21 cellular contexts compared by ENCODE assay signal in the genomic region with DNA sequence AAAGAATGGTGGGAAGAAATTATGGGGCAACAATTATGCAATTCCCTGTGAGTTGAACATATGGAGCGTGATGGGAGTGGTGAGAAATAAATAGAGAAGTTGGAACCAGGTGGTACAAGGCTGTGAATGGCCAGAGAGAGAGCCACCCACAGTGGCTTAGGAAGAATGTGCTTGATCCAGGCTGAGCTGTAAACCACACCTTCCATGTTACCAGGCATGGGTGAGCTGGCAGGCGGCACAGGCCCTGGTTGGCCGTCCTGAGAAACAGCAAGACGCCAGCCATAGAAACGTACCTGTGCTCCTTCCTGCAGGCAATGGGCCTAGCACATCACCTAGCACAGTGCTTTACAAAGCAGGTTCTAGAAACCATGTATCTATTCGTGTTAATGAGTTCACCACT.
DNase-seq lines count a peak whose midpoint lies in the region; ATAC-seq, FAIRE-seq and TF ChIP-seq lines count a peak whose summit lies in the region.
"Had no signal": no experiment of that assay in that cellular context is flagged by ENCODE, and none has a peak within 500 bp of the region (broad histone marks: within the 10 kb centered on the region; RNA-seq: fewer than 3 reads in every experiment).

No MANE protein-coding gene starts in this region.

- H3K27ac ChIP-seq in right lobe of liver (peak overlapping the region in 2 of 3 donors; percentile 66 to 88), HepG2 (ENCODE audit: extremely low read length, insufficient read depth, low read length) (no peak overlapping the region), pancreas (peak overlapping the region; percentile 82 to 93 (median 86))
- H3K27ac ChIP-seq: C4-2B, SJCRH30 had no signal

- POLR2A ChIA-PET in HepG2 (lab: Yijun Ruan, JAX), result interaction anchor here (0.6 to 1.1 kb wide), 2 partner anchors 73 to 99 kb away, joined by 3 to 4 read pairs; no protein-coding TSS in a partner anchor

- H3K9me3 ChIP-seq in right lobe of liver, result no peaks in the 10 kb centered on the region
- no peaks in the 10 kb centered on the region for H3K9me3 ChIP-seq in HepG2 (ENCODE audit: low read length)
- H3K9me3 ChIP-seq in pancreas, result no peaks in the 10 kb centered on the region
- H3K9me3 ChIP-seq: SJCRH30 had no signal

- no peak overlapping the region for H3K4me2 ChIP-seq in HepG2 (ENCODE audit: low read depth, low read length)

- in situ Hi-C loops in HepG2 (cut with HindIII; ENCODE audit: extremely low pct_ligation_motif_present, low pct_unique_long_range_greater_than_20kb), result loop anchor here (5.0 kb wide), 1 partner anchor 71 kb away; no protein-coding TSS in a partner anchor

- H3K79me2 ChIP-seq in HepG2 (ENCODE audit: insufficient read depth, low read length), result no peaks in the 10 kb centered on the region

- H3K4me1 ChIP-seq in right lobe of liver, result peaks cover 0 to 72% (median 24%) of the 10 kb centered on the region in 4 donors
- peaks cover 37% of the 10 kb centered on the region for H3K4me1 ChIP-seq in HepG2 (ENCODE audit: insufficient read depth, low read length)
- H3K4me1 ChIP-seq in pancreas, result peaks cover 43 to 50% (median 49%) of the 10 kb centered on the region in 3 donors

- no peak overlapping the region for H3K9ac ChIP-seq in HepG2 (ENCODE audit: insufficient read depth, low read depth, low read length)

- 85% methylated on average over 4 of the region's 6 CpGs for WGBS in right lobe of liver (ENCODE audit: insufficient coverage, low coverage, low lambda C conversion rate, missing lambda C conversion rate)
- WGBS in HepG2 (ENCODE audit: low lambda C conversion rate), result 92% methylated on average over 6 of the region's 6 CpGs
- WGBS in pancreas, 2 donors, result 46 to 49% methylated on average over 6 of the region's 6 CpGs

- BruUV-seq in HepG2 (replicated peaks; lab: Mats Ljungman, UMichigan), result no TSS peak

- no peak for ATAC-seq in right lobe of liver
- no peak for ATAC-seq in HepG2
- ATAC-seq in pancreas, result peak; percentile 59 to 73 (median 62)
- ATAC-seq in GM18517 (IDR thresholded peaks at IDR 0.05; ENCODE audit: unreplicated experiment), result no peak
- no peak for ATAC-seq in HG02588 (IDR thresholded peaks at IDR 0.05; ENCODE audit: unreplicated experiment)
- no peak for ATAC-seq in left lobe of liver
- ATAC-seq: Panc1 had no signal

- no peak overlapping the region for H3K4me3 ChIP-seq in right lobe of liver
- H3K4me3 ChIP-seq in HepG2 (replicated peaks in 1 of 3; ENCODE audit: insufficient read depth in 1 of 3, low read depth in 2 of 3, low read length in 3 of 3), result no peak overlapping the region
- H3K4me3 ChIP-seq in pancreas, result no peak overlapping the region
- H3K4me3 ChIP-seq: SJCRH30 had no signal

- no peak overlapping the region for H2AFZ ChIP-seq in HepG2 (ENCODE audit: low read length)

- TF ChIP-seq CTCF in right lobe of liver (IDR thresholded peaks at IDR 0.05), result no peak
- TF ChIP-seq CTCF in HepG2 (CRISPR knock-in tag; IDR thresholded peaks at IDR 0.05), result no peak
- no peak for TF ChIP-seq CTCF in pancreas (IDR thresholded peaks at IDR 0.05)

- DNase-seq in right lobe of liver, result no peak
- no peak for DNase-seq in HepG2 (ENCODE audit: low spot score)
- peak; percentile 22 for DNase-seq in cerebellum (ENCODE audit: low spot score)
- peak; percentile 72 to 89 (median 86) for DNase-seq in pancreas
- DNase-seq in left lobe of liver (ENCODE audit: low spot score), result no peak
- DNase-seq: CD8-positive, alpha-beta memory T cell; EL; MM.1S; NCI-H1048; NCI-H1417 treated with DMSO at 0.1 percent for 48 hours; NCI-H187; NCI-H446 treated with DMSO at 0.1 percent for 48 hours; NCI-H526 treated with DMSO at 0.1 percent for 48 hours; NK-92 treated with Interleukin-12 subunit alpha and Interleukin-12 subunit beta, amount 100 ng/mL, for 24 hours; SJCRH30 had no signal

- TF ChIP-seq RAD21 in HepG2 (CRISPR knock-in tag; IDR thresholded peaks at IDR 0.05), result no peak

- no peaks in the 10 kb centered on the region for H4K20me1 ChIP-seq in HepG2 (ENCODE audit: insufficient read depth, low read length)

- no peak for FAIRE-seq in HepG2 (lab: Jason Lieb, UNC)
- no peak for FAIRE-seq in pancreas (lab: Jason Lieb, UNC)
- FAIRE-seq: A204.1, H54 had no signal

- TF ChIP-seq EP300 in HepG2 (IDR thresholded peaks at IDR 0.05; ENCODE audit: low read depth in 2 of 2, low read length in 2 of 2), result no peak
- no peak for TF ChIP-seq EP300 in HepG2 (CRISPR knock-in tag; IDR thresholded peaks at IDR 0.05; ENCODE audit: borderline replicate concordance)

- CTCF ChIA-PET in HepG2 (lab: Yijun Ruan, JAX; ENCODE audit: low intra/inter-chr PET ratio, low total read pairs), result no interaction called here

- H3K27me3 ChIP-seq in right lobe of liver (no peaks in the 10 kb centered on the region), HepG2 (ENCODE audit: control insufficient read depth in 1 of 2, insufficient read depth in 2 of 2, low read length in 2 of 2) (no peaks in the 10 kb centered on the region), pancreas (no peaks in the 10 kb centered on the region)
- H3K27me3 ChIP-seq: SJCRH30 had no signal

- intact Hi-C loops in right lobe of liver (cut with DNase I) (no loop called here), HepG2 (cut with micrococcal nuclease; ENCODE audit: unreplicated experiment) (no loop called here), pancreas (cut with DNase I) (loop anchor here in 1 of 3 donors (5.0 kb wide), 1 partner anchor 71 kb away; no protein-coding TSS in a partner anchor)

- H3K36me3 ChIP-seq in right lobe of liver (peaks cover 0 to 4% (median under 1%) of the 10 kb centered on the region in 4 donors), HepG2 (replicated peaks in 1 of 2; ENCODE audit: control insufficient read depth in 1 of 2, insufficient read depth in 2 of 2, low read length in 2 of 2) (peaks cover 1 to 4% of the 10 kb centered on the region in 2 experiments; a peak in 2 of 5 replicates), pancreas (peaks cover 0 to 6% (median 0%) of the 10 kb centered on the region in 3 donors)
- H3K36me3 ChIP-seq: SJCRH30 had no signal

- no peak for TF ChIP-seq POLR2A in right lobe of liver (IDR thresholded peaks at IDR 0.05)
- TF ChIP-seq POLR2A in HepG2 (IDR thresholded peaks at IDR 0.05; ENCODE audit: insufficient read depth in 1 of 2, low read depth in 2 of 2, low read length in 2 of 2), result no peak

TF ChIP-seq in HepG2, 621 proteins besides CTCF, POLR2A, EP300 and RAD21:
- TF ChIP-seq ZNF333 (CRISPR knock-in tag; IDR thresholded peaks at IDR 0.05; ENCODE audit: borderline replicate concordance) (no peak), ZNF430 (CRISPR knock-in tag; IDR thresholded peaks at IDR 0.05) (no peak), MTF1 (CRISPR knock-in tag; IDR thresholded peaks at IDR 0.05) (no peak), THAP11 (CRISPR knock-in tag; IDR thresholded peaks at IDR 0.05) (no peak), PPARG (CRISPR knock-in tag; conservative IDR thresholded peaks at IDR 0.05) (no peak), HHEX (CRISPR knock-in tag; IDR thresholded peaks at IDR 0.05) (no peak), SCMH1 (CRISPR knock-in tag; IDR thresholded peaks at IDR 0.05; ENCODE audit: borderline replicate concordance) (no peak), ZNF766 (CRISPR knock-in tag; IDR thresholded peaks at IDR 0.05; ENCODE audit: borderline replicate concordance) (no peak), ZNF75D (CRISPR knock-in tag; IDR thresholded peaks at IDR 0.05; ENCODE audit: borderline replicate concordance) (no peak), FOSL2 (CRISPR knock-in tag; IDR thresholded peaks at IDR 0.05) (no peak)
TF ChIP-seq in HepG2: peak in this region for 0.

Comparison
In these comparisons a context has a peak if more than half of its experiments do, and no peak if none do; other contexts are left out.
1. ATAC-seq: peak in pancreas (4 of 4); none in right lobe of liver (0 of 4), HepG2 (single experiment), GM18517 (single experiment), HG02588 (single experiment) and left lobe of liver (single experiment).
2. DNase-seq: peak in cerebellum (single experiment) and pancreas (6 of 6); none in right lobe of liver (0 of 3), HepG2 (single experiment) and left lobe of liver (single experiment).